31 cellular contexts compared by ENCODE assay signal in the genomic region with DNA sequence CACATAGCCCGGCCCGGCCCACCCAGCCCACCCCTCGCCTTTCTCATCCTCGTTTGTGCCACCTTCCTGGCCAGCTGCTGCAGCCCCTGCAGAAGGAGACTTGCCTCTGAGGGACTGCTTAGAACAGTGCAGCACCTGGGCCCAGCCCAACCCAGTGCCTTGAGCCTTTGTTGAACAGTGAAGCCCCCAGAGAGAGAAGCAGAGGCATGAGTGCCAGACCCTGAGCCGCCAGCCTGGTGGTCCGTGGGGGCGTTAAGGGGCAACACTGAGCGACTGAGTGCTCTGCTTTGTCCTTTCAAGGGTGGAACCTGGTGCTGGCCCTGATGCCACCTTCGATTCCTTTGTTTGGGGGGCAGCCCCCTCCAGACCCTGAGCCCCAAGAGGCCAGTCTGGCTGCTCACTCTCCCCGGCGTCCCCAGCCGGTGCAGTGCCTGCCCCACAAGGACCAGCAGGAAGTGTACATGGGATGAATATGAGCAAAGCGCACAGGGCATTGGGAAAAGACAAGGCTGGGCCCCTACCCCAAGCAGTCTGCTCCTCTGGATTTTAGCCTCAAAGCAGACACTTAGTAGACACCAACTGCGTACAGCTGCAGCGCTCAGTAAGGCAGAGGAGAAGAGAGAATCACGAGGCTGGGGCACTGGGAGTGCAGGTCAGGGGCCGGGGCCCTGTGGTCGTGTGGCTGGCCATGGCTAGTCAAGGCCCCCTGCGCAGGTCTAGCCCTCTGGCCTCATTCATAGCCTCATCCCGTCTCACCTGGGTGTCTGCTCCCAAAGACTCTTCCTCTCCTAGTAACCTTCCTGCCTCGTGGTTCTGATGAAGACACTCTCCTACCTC.
"Had no signal": no experiment of that assay in that cellular context is flagged by ENCODE, and none has a peak within 500 bp of the region (broad histone marks: within the 10 kb centered on the region; RNA-seq: fewer than 3 reads in every experiment).

No MANE protein-coding gene starts in this region.

- H3K4me3 ChIP-seq: ascending aorta, cardiac muscle cell, coronary artery, dorsolateral prefrontal cortex, gastrocnemius medialis, left lung, spleen, tibial artery had no signal

- H3K27ac ChIP-seq: cardiac muscle cell, coronary artery, dorsolateral prefrontal cortex, gastrocnemius medialis, left lung, VCaP had no signal

- H3K27me3 ChIP-seq: ascending aorta, cardiac muscle cell, dorsolateral prefrontal cortex, gastrocnemius medialis, left lung, spleen, tibial artery had no signal

- H3K9me3 Mint-ChIP-seq: activated naive CD4-positive, alpha-beta T cell treated with anti-CD3 and anti-CD28 coated beads, Interleukin-2, amount 10 ng/mL, durations not matched to agents 7 days and 5 days; activated naive CD8-positive, alpha-beta T cell treated with anti-CD3 and anti-CD28 coated beads, Interleukin-2, amount 10 ng/mL, durations not matched to agents 7 days and 5 days; brain; immature natural killer cell; naive thymus-derived CD8-positive, alpha-beta T cell; stimulated activated naive CD8-positive, alpha-beta T cell treated with anti-CD3 and anti-CD28 coated beads, Interleukin-15, Interleukin-2, amounts not matched to agents 100 ng/mL and 50 ng/mL, for 24 hours; T-helper 1 cell treated with Interleukin-12 subunit alpha and Interleukin-12 subunit beta and Interleukin-4 antibody, amounts not matched to agents 30 μg/mL and 1 μg/mL, for 36 hours had no signal

- H3K9me3 ChIP-seq: ascending aorta, gastrocnemius medialis, left lung, SK-N-SH, spleen, tibial artery had no signal

- H3K9ac ChIP-seq: SK-N-SH had no signal

- H3K36me3 ChIP-seq: cardiac muscle cell, gastrocnemius medialis had no signal

- H3K27me3 Mint-ChIP-seq: activated naive CD4-positive, alpha-beta T cell treated with anti-CD3 and anti-CD28 coated beads, Interleukin-2, amount 10 ng/mL, durations not matched to agents 7 days and 5 days; activated naive CD8-positive, alpha-beta T cell treated with anti-CD3 and anti-CD28 coated beads, Interleukin-2, amount 10 ng/mL, durations not matched to agents 7 days and 5 days; naive thymus-derived CD8-positive, alpha-beta T cell; stimulated activated naive CD8-positive, alpha-beta T cell treated with anti-CD3 and anti-CD28 coated beads, Interleukin-15, Interleukin-2, amounts not matched to agents 100 ng/mL and 50 ng/mL, for 24 hours had no signal

- H3K27ac Mint-ChIP-seq: immature natural killer cell had no signal

- H3K36me3 Mint-ChIP-seq: brain had no signal

- DNase-seq: activated CD4-positive, alpha-beta T cell treated with anti-CD3 and anti-CD28 coated beads for 4 hours; activated CD4-positive, alpha-beta T cell treated with anti-CD3 and anti-CD28 coated beads, Interleukin-2, amount 50 U/mL, for 4 hours; activated CD8-positive, alpha-beta memory T cell treated with anti-CD3 and anti-CD28 coated beads, Interleukin-2, amount 50 U/mL, for 4 hours; activated gamma-delta T cell; activated naive CD4-positive, alpha-beta T cell treated with anti-CD3 and anti-CD28 coated beads, Interleukin-2, amount 10 ng/mL, durations not matched to agents 7 days and 5 days; activated naive CD8-positive, alpha-beta T cell treated with anti-CD3 and anti-CD28 coated beads, Interleukin-2, amount 10 ng/mL, durations not matched to agents 7 days and 5 days; activated T-cell treated with anti-CD3 and anti-CD28 coated beads, Interleukin-2, amount 50 U/mL, for 1 hour; dorsolateral prefrontal cortex; effector memory CD4-positive, alpha-beta T cell; erythroblast; gastrocnemius medialis; hippocampal formation; immature natural killer cell; kidney glomerular epithelial cell; left lung; right cardiac atrium; SK-N-SH; spleen; substantia nigra; SW 1271; T-helper 9 cell; tibial artery had no signal

- H3K4me2 ChIP-seq: SK-N-SH had no signal

- ATAC-seq: gastrocnemius medialis, left lung, right cardiac atrium had no signal

- H3K4me3 Mint-ChIP-seq: activated naive CD4-positive, alpha-beta T cell treated with anti-CD3 and anti-CD28 coated beads, Interleukin-2, amount 10 ng/mL, durations not matched to agents 7 days and 5 days; activated naive CD8-positive, alpha-beta T cell treated with anti-CD3 and anti-CD28 coated beads, Interleukin-2, amount 10 ng/mL, durations not matched to agents 7 days and 5 days; brain; immature natural killer cell; stimulated activated naive CD8-positive, alpha-beta T cell treated with anti-CD3 and anti-CD28 coated beads, Interleukin-15, Interleukin-2, amounts not matched to agents 100 ng/mL and 50 ng/mL, for 24 hours; T-helper 1 cell treated with Interleukin-12 subunit alpha and Interleukin-12 subunit beta and Interleukin-4 antibody, amounts not matched to agents 30 μg/mL and 1 μg/mL, for 36 hours had no signal

- FAIRE-seq: TTC549 had no signal
